Comparison of ENCODE assay signal across 13 cellular contexts in the genomic region with DNA sequence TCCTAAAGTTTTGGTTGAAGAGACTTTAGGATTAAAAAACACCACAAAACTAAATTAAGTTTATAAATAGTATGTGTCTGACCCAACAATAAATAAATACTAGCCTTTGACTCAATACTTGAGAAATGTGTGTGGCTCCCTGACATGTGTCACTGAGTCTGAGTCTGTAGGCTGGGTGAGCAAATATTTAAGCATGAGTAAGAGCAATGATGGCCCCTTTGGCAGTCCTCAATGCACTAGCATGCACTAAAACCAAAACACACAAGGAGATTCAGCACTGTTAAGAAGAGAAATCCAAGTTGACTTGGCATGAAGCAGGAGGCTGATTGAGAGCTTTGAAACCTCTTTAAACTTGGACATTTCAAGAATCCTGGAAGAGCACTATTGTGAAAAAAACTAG. TPM values are rescaled to one million over a fixed set of nuclear protein-coding genes. Genes with fewer than 3 reads are reported as not detected.
DNase-seq lines count a peak whose midpoint lies in the region; ATAC-seq and TF ChIP-seq lines count a peak whose summit lies in the region.
"Had no signal": no experiment of that assay in that cellular context is flagged by ENCODE, and none has a peak within 500 bp of the region (broad histone marks: within the 10 kb centered on the region; RNA-seq: fewer than 3 reads in every experiment).

No MANE protein-coding gene starts in this region.

- peaks cover 9% of the 10 kb centered on the region for H3K9me3 ChIP-seq in SJSA1 (replicated peaks)
- H3K9me3 ChIP-seq: SJCRH30 had no signal

- DNase-seq in GM04504 (ENCODE audit: low read depth) (peak; percentile 77), SJSA1 (ENCODE audit: low read depth in 1 of 2, low spot score in 2 of 2) (peak; percentile 86 to 94), fibroblast of mammary gland (ENCODE audit: low read depth) (peak; percentile 87), stromal cell of bone marrow (ENCODE audit: low read depth) (peak; percentile 84), NCI-H146 (lab: John Stamatoyannopoulos, UW) (no peak)
- DNase-seq in stimulated activated naive B cell treated with anti-CD40 and anti-IgM and Interleukin-4, amounts not matched to agents 10 μg/mL and 1 μg/mL and 100 μg/mL, for 72 hours = no peak
- DNase-seq: activated CD4-positive, CD25-positive, alpha-beta regulatory T cell treated with anti-CD3 and anti-CD28 coated beads, Interleukin-2, amount 50 U/mL, for 72 hours; MV-4-11; NCI-H524; SJCRH30 had no signal

- H3K4me1 ChIP-seq in SJSA1 (replicated peaks) = peaks cover 38% of the 10 kb centered on the region
- H3K4me1 ChIP-seq: SJCRH30 had no signal

- peaks cover 14 to 24% of the 10 kb centered on the region in 2 donors for H3K27me3 Mint-ChIP-seq in stimulated activated naive B cell treated with anti-CD40 and anti-IgM and Interleukin-4, amounts not matched to agents 10 μg/mL and 1 μg/mL and 100 μg/mL, for 72 hours
- H3K27me3 Mint-ChIP-seq: stimulated activated memory B cell treated with anti-CD40 and anti-IgM and Interleukin-4, amounts not matched to agents 10 μg/mL and 1 μg/mL and 100 μg/mL, for 72 hours had no signal

- H3K9me3 Mint-ChIP-seq in stimulated activated naive B cell treated with anti-CD40 and anti-IgM and Interleukin-4, amounts not matched to agents 10 μg/mL and 1 μg/mL and 100 μg/mL, for 72 hours = peaks cover 7 to 16% of the 10 kb centered on the region in 2 donors

- no peak overlapping the region for H3K27ac Mint-ChIP-seq in stimulated activated naive B cell treated with anti-CD40 and anti-IgM and Interleukin-4, amounts not matched to agents 10 μg/mL and 1 μg/mL and 100 μg/mL, for 72 hours
- H3K27ac Mint-ChIP-seq: stimulated activated memory B cell treated with anti-CD40 and anti-IgM and Interleukin-4, amounts not matched to agents 10 μg/mL and 1 μg/mL and 100 μg/mL, for 72 hours had no signal

- no peak for ATAC-seq in HG02973 (IDR thresholded peaks at IDR 0.05; ENCODE audit: unreplicated experiment)
- no peak for ATAC-seq in stimulated activated naive B cell treated with anti-CD40 and anti-IgM and Interleukin-4, amounts not matched to agents 10 μg/mL and 1 μg/mL and 100 μg/mL, for 72 hours (replicated peaks)
- no peak for ATAC-seq in HG02840 (IDR thresholded peaks at IDR 0.05; ENCODE audit: low FRiP score, unreplicated experiment)
- ATAC-seq: stimulated activated memory B cell treated with anti-CD40 and anti-IgM and Interleukin-4, amounts not matched to agents 10 μg/mL and 1 μg/mL and 100 μg/mL, for 72 hours had no signal

- no peaks in the 10 kb centered on the region for H3K4me1 Mint-ChIP-seq in stimulated activated naive B cell treated with anti-CD40 and anti-IgM and Interleukin-4, amounts not matched to agents 10 μg/mL and 1 μg/mL and 100 μg/mL, for 72 hours
- H3K4me1 Mint-ChIP-seq: stimulated activated memory B cell treated with anti-CD40 and anti-IgM and Interleukin-4, amounts not matched to agents 10 μg/mL and 1 μg/mL and 100 μg/mL, for 72 hours had no signal

- H3K27ac ChIP-seq in SJSA1 = peak overlapping the region; percentile 57
- H3K27ac ChIP-seq: SJCRH30 had no signal

- H3K4me3 ChIP-seq in SJSA1 = peak overlapping the region; percentile 2
- no peak overlapping the region for H3K4me3 ChIP-seq in fibroblast of mammary gland (ENCODE audit: control insufficient read depth, low read depth, low read length)
- H3K4me3 ChIP-seq: SJCRH30 had no signal

- no peak overlapping the region for H3K4me3 Mint-ChIP-seq in stimulated activated naive B cell treated with anti-CD40 and anti-IgM and Interleukin-4, amounts not matched to agents 10 μg/mL and 1 μg/mL and 100 μg/mL, for 72 hours
- H3K4me3 Mint-ChIP-seq: stimulated activated memory B cell treated with anti-CD40 and anti-IgM and Interleukin-4, amounts not matched to agents 10 μg/mL and 1 μg/mL and 100 μg/mL, for 72 hours had no signal

- no peaks in the 10 kb centered on the region for H3K27me3 ChIP-seq in SJSA1 (replicated peaks)
- H3K27me3 ChIP-seq: SJCRH30 had no signal

- TF ChIP-seq CTCF in fibroblast of mammary gland (conservative IDR thresholded peaks at IDR 0.05; ENCODE audit: control insufficient read depth, insufficient read depth, low read depth, low read length) = no peak

- no peaks in the 10 kb centered on the region for H3K36me3 Mint-ChIP-seq in stimulated activated naive B cell treated with anti-CD40 and anti-IgM and Interleukin-4, amounts not matched to agents 10 μg/mL and 1 μg/mL and 100 μg/mL, for 72 hours
- H3K36me3 Mint-ChIP-seq: stimulated activated memory B cell treated with anti-CD40 and anti-IgM and Interleukin-4, amounts not matched to agents 10 μg/mL and 1 μg/mL and 100 μg/mL, for 72 hours had no signal

- H3K36me3 ChIP-seq in SJSA1 = peaks cover 40% of the 10 kb centered on the region
- H3K36me3 ChIP-seq: SJCRH30 had no signal

RNA-seq across cellular contexts. Expression of a gene that starts 37.1 kb away (rescaled TPM):
- 37.1 and 38.7 TPM in 2 replicates for total RNA-seq in SJSA1 (2014; rRNA removed; shearing (Covaris generic))

Comparison
In these comparisons a context has a peak if more than half of its experiments do, and no peak if none do; other contexts are left out.
1. DNase-seq: peak in GM04504 (single experiment), SJSA1 (2 of 2), fibroblast of mammary gland (single experiment) and stromal cell of bone marrow (single experiment); none in stimulated activated naive B cell treated with anti-CD40 and anti-IgM and Interleukin-4, amounts not matched to agents 10 μg/mL and 1 μg/mL and 100 μg/mL, for 72 hours (single experiment) and NCI-H146 (single experiment).